Comparison of ENCODE assay signal across 25 cellular contexts in the genomic region with DNA sequence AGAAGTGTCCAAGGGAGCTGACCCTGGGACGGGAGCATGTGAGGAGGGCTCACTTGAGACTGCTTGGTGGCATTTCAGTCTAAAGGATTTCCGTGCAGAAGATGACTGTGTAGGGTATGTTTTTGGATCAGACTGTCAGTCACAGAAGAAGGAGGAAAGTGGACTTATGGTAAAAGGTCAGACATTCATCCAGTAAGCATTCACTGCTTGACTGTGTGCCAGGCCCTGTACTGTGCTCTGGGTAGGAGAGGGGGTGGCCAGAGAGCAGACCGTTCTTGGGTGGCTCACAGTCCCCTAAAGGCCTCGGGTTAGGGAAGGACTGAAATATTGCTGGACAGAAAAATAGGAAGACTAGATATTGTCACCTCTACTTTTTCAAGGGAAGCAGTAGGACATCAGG. TPM values are rescaled to one million over a fixed set of nuclear protein-coding genes. Genes with fewer than 3 reads are reported as not detected.
DNase-seq lines count a peak whose midpoint lies in the region; ATAC-seq, FAIRE-seq and TF ChIP-seq lines count a peak whose summit lies in the region.
"Had no signal": no experiment of that assay in that cellular context is flagged by ENCODE, and none has a peak within 500 bp of the region (broad histone marks: within the 10 kb centered on the region; RNA-seq: fewer than 3 reads in every experiment).

No MANE protein-coding gene starts in this region.

- DNase-seq in HCEC 1CT (peak; percentile 82), astrocyte (ENCODE audit: low read depth) (no peak), fibroblast of the conjunctiva (ENCODE audit: low read depth) (peak; percentile 58), stromal cell of bone marrow (ENCODE audit: low read depth) (peak; percentile 46), NCI-H1417 (lab: John Stamatoyannopoulos, UW) (no peak), D341Med (ENCODE audit: low spot score) (no peak)
- DNase-seq: activated CD4-positive, alpha-beta T cell treated with anti-CD3 and anti-CD28 coated beads, Interleukin-2, amount 50 U/mL, for 1 hour; body of pancreas; DMS79 treated with DMSO at 0.1 percent for 48 hours; esophagus squamous epithelium; immature natural killer cell; MM.1S; NCI-H1436 treated with DMSO at 0.1 percent for 48 hours; NCI-H524; Peyer's patch; stimulated activated CD4-positive, alpha-beta T cell treated with anti-CD3 and anti-CD28 coated beads, Interleukin-1b, Interleukin-23, amount 100 ng/mL, for 48 hours; stimulated activated naive CD4-positive, alpha-beta T cell had no signal

- no peak for ATAC-seq in GM18870 (IDR thresholded peaks at IDR 0.05; ENCODE audit: unreplicated experiment)
- ATAC-seq: body of pancreas had no signal

- peak overlapping the region; percentile 25 for H3K4me2 ChIP-seq in astrocyte (ENCODE audit: low read length)
- H3K4me2 ChIP-seq: hepatocyte had no signal

- H3K36me3 Mint-ChIP-seq in astrocyte (ENCODE audit: low read depth, unreplicated experiment) = peaks cover 5% of the 10 kb centered on the region

- peaks cover 14% of the 10 kb centered on the region for H3K4me1 ChIP-seq in astrocyte (ENCODE audit: insufficient read depth, low read length)
- H3K4me1 ChIP-seq: prostate gland had no signal

- no peak overlapping the region for H3K27ac ChIP-seq in astrocyte (ENCODE audit: low read depth, low read length)
- H3K27ac ChIP-seq: body of pancreas, esophagus squamous epithelium, hepatocyte, Peyer's patch, prostate gland, SJSA1, thoracic aorta had no signal

- H3K27me3 Mint-ChIP-seq in astrocyte (ENCODE audit: low read depth, unreplicated experiment) = peaks cover 40% of the 10 kb centered on the region

- H3K4me3 ChIP-seq in astrocyte (ENCODE audit: insufficient read depth, low read depth, low read length) = no peak overlapping the region
- H3K4me3 ChIP-seq: body of pancreas, esophagus squamous epithelium, hepatocyte, Peyer's patch, prostate gland, SJSA1, thoracic aorta had no signal

- peak overlapping the region; percentile 46 for H3K4me3 Mint-ChIP-seq in astrocyte (ENCODE audit: unreplicated experiment)

- H3K9me3 ChIP-seq in astrocyte (ENCODE audit: insufficient read depth, low read depth, low read length) = no peaks in the 10 kb centered on the region
- H3K9me3 ChIP-seq: body of pancreas, esophagus squamous epithelium, Peyer's patch, prostate gland, SJSA1, thoracic aorta had no signal

- H3K4me1 Mint-ChIP-seq in astrocyte (ENCODE audit: low read depth, unreplicated experiment) = peaks cover 8% of the 10 kb centered on the region

- no peaks in the 10 kb centered on the region for H3K36me3 ChIP-seq in astrocyte (ENCODE audit: insufficient read depth, low read length)
- H3K36me3 ChIP-seq: esophagus squamous epithelium, Peyer's patch, prostate gland, thoracic aorta had no signal

- H2AFZ ChIP-seq in astrocyte (ENCODE audit: low read depth, low read length) = no peak overlapping the region
- H2AFZ ChIP-seq: hepatocyte had no signal

- H3K9ac ChIP-seq in astrocyte (ENCODE audit: low read length) = no peak overlapping the region

- H3K9me3 Mint-ChIP-seq in astrocyte (ENCODE audit: unreplicated experiment) = no peaks in the 10 kb centered on the region
- H3K9me3 Mint-ChIP-seq: activated T-helper 2 cell treated with anti-CD3 and anti-CD28 coated beads, Interferon-gamma antibody, Interleukin-2, Interleukin-4, amounts not matched to agents 10 μg/mL and 5 μg/mL and 100 μg/mL, durations not matched to agents 14 hours and 24 hours and 36 hours; T-helper 1 cell treated with Interleukin-12 subunit alpha and Interleukin-12 subunit beta and Interleukin-4 antibody, amounts not matched to agents 30 μg/mL and 1 μg/mL, for 36 hours had no signal

- H3K27me3 ChIP-seq in astrocyte (ENCODE audit: insufficient read depth, low read length) = peaks cover 14% of the 10 kb centered on the region
- H3K27me3 ChIP-seq: body of pancreas, hepatocyte, Peyer's patch, SJSA1 had no signal

- FAIRE-seq in astrocyte (lab: Jason Lieb, UNC) = no peak

- H4K20me1 ChIP-seq in astrocyte (ENCODE audit: insufficient read depth, low read length) = peaks cover 10% of the 10 kb centered on the region

- H3K27ac Mint-ChIP-seq in astrocyte (ENCODE audit: unreplicated experiment) = no peak overlapping the region
- H3K27ac Mint-ChIP-seq: activated T-helper 2 cell treated with anti-CD3 and anti-CD28 coated beads, Interferon-gamma antibody, Interleukin-2, Interleukin-4, amounts not matched to agents 10 μg/mL and 5 μg/mL and 100 μg/mL, durations not matched to agents 14 hours and 24 hours and 36 hours; immature natural killer cell; T-helper 1 cell treated with Interleukin-12 subunit alpha and Interleukin-12 subunit beta and Interleukin-4 antibody, amounts not matched to agents 30 μg/mL and 1 μg/mL, for 36 hours had no signal

- H3K79me2 ChIP-seq in astrocyte (ENCODE audit: insufficient read depth, low read length) = peaks cover 6% of the 10 kb centered on the region

- TF ChIP-seq CTCF in astrocyte (IDR thresholded peaks at IDR 0.05; ENCODE audit: insufficient read depth, low read depth, low read length) = no peak

RNA-seq across cellular contexts. Expression of gene SERINC2, which starts 2.1 kb away (rescaled TPM):
- total RNA-seq in astrocyte = 29.4 and 30.4 TPM in 2 replicates

RNA-seq across cellular contexts. Expression of gene FABP3, which starts 38.0 kb away (rescaled TPM):
- 13.5 and 20.4 TPM in 2 replicates for total RNA-seq in astrocyte
- total RNA-seq: activated T-helper 2 cell treated with anti-CD3 and anti-CD28 coated beads, Interferon-gamma antibody, Interleukin-2, Interleukin-4, amounts not matched to agents 10 μg/mL and 5 μg/mL and 100 μg/mL, durations not matched to agents 14 hours and 24 hours and 36 hours; mononuclear cell had no signal

Comparison
In these comparisons a context has a peak if more than half of its experiments do, and no peak if none do; other contexts are left out.
1. DNase-seq: peak in HCEC 1CT (single experiment), fibroblast of the conjunctiva (single experiment) and stromal cell of bone marrow (single experiment); none in astrocyte (single experiment), NCI-H1417 (0 of 3) and D341Med (single experiment).